ENCODE assay signal across 1 cellular context in genomic region chr1:25531082-25531461, GRCh38.
TF ChIP-seq lines count a peak whose summit lies in the region.

No MANE protein-coding gene starts in this region.

TF ChIP-seq in HepG2, 621 proteins besides CTCF, POLR2A, EP300 and RAD21:
- no peak for TF ChIP-seq ZNF225 (CRISPR knock-in tag; IDR thresholded peaks at IDR 0.05)
- TF ChIP-seq EZH2 (conservative IDR thresholded peaks at IDR 0.05; ENCODE audit: low read depth, low read length): no peak
- no peak for TF ChIP-seq IRF1 (CRISPR knock-in tag; IDR thresholded peaks at IDR 0.05; ENCODE audit: low read depth)
- TF ChIP-seq MAFF (IDR thresholded peaks at IDR 0.05; ENCODE audit: low read depth, low read length): no peak
- no peak for TF ChIP-seq CSRNP1 (CRISPR knock-in tag; IDR thresholded peaks at IDR 0.05)
- no peak for TF ChIP-seq CENPT (CRISPR knock-in tag; IDR thresholded peaks at IDR 0.05; ENCODE audit: low read depth)
- TF ChIP-seq AHDC1 (CRISPR knock-in tag; IDR thresholded peaks at IDR 0.05; ENCODE audit: borderline replicate concordance): no peak
- TF ChIP-seq THAP11 (CRISPR knock-in tag; IDR thresholded peaks at IDR 0.05): no peak
- no peak for TF ChIP-seq ZMYM4 (CRISPR knock-in tag; IDR thresholded peaks at IDR 0.05)
- TF ChIP-seq ZNF333 (CRISPR knock-in tag; IDR thresholded peaks at IDR 0.05; ENCODE audit: borderline replicate concordance): no peak
- no peak for TF ChIP-seq TARDBP (CRISPR knock-in tag; IDR thresholded peaks at IDR 0.05)
- no peak for TF ChIP-seq SPEN (CRISPR knock-in tag; IDR thresholded peaks at IDR 0.05; ENCODE audit: low read depth)
- no peak for TF ChIP-seq HOMEZ (CRISPR knock-in tag; IDR thresholded peaks at IDR 0.05; ENCODE audit: low read depth)
- no peak for TF ChIP-seq MED13 (CRISPR knock-in tag; IDR thresholded peaks at IDR 0.05)
- TF ChIP-seq ZBTB43 (CRISPR knock-in tag; conservative IDR thresholded peaks at IDR 0.05): no peak
- no peak for TF ChIP-seq ZNF556 (CRISPR knock-in tag; IDR thresholded peaks at IDR 0.05; ENCODE audit: borderline replicate concordance)
- TF ChIP-seq ZNF558 (CRISPR knock-in tag; IDR thresholded peaks at IDR 0.05; ENCODE audit: borderline replicate concordance): no peak
- TF ChIP-seq ATF7-NPFF (CRISPR knock-in tag; IDR thresholded peaks at IDR 0.05; ENCODE audit: low read depth): no peak
